22 cellular contexts compared by ENCODE assay signal in genomic region chr2:127614731-127615130, GRCh38. TPM values are rescaled to one million over a fixed set of nuclear protein-coding genes. Genes with fewer than 3 reads are reported as not detected.
DNase-seq lines count a peak whose midpoint lies in the region; ATAC-seq and TF ChIP-seq lines count a peak whose summit lies in the region.
"Had no signal": no experiment of that assay in that cellular context is flagged by ENCODE, and none has a peak within 500 bp of the region (broad histone marks: within the 10 kb centered on the region; RNA-seq: fewer than 3 reads in every experiment).

No MANE protein-coding gene starts in this region.

- TF ChIP-seq EP300 in sigmoid colon (IDR thresholded peaks at IDR 0.05): no peak

- no peak overlapping the region for H3K4me3 Mint-ChIP-seq in type B pancreatic cell
- no peak overlapping the region for H3K4me3 Mint-ChIP-seq in CD4-positive, alpha-beta memory T cell
- H3K4me3 Mint-ChIP-seq: WTC11 had no signal

- intact Hi-C loops in cardiac septum (cut with DNase I): no loop called here
- intact Hi-C loops in right cardiac atrium (cut with DNase I): no loop called here
- intact Hi-C loops in CD4-positive, alpha-beta memory T cell (cut with micrococcal nuclease): no loop called here
- intact Hi-C loops in sigmoid colon (cut with DNase I): no loop called here

- no peak overlapping the region for H3K27ac ChIP-seq in right cardiac atrium (ENCODE audit: low read length)
- peak overlapping the region; percentile 36 for H3K27ac ChIP-seq in SJCRH30
- H3K27ac ChIP-seq in CD4-positive, alpha-beta memory T cell (ENCODE audit: low read depth, low read length): no peak overlapping the region
- no peak overlapping the region for H3K27ac ChIP-seq in sigmoid colon
- H3K27ac ChIP-seq: esophagus squamous epithelium, left lung, pancreas, PC-9, uterus had no signal

- H3K9me3 Mint-ChIP-seq in type B pancreatic cell: peaks cover 4% of the 10 kb centered on the region
- H3K9me3 Mint-ChIP-seq in CD4-positive, alpha-beta memory T cell: peaks cover 6 to 22% (median 16%) of the 10 kb centered on the region in 8 donors

- WGBS in right cardiac atrium: 62% methylated on average over 3 of the region's 3 CpGs
- 87 to 93% methylated on average over 3 of the region's 3 CpGs for WGBS in sigmoid colon, 2 donors

- TF ChIP-seq POLR2A in sigmoid colon (IDR thresholded peaks at IDR 0.05): no peak

- no peaks in the 10 kb centered on the region for H3K36me3 ChIP-seq in SJCRH30
- H3K36me3 ChIP-seq in CD4-positive, alpha-beta memory T cell (ENCODE audit: insufficient read depth, low read length): no peaks in the 10 kb centered on the region
- H3K36me3 ChIP-seq in sigmoid colon: no peaks in the 10 kb centered on the region
- H3K36me3 ChIP-seq: esophagus squamous epithelium, left lung, pancreas, uterus had no signal

- H3K9me3 ChIP-seq in right cardiac atrium (ENCODE audit: control insufficient read depth, low read length): no peaks in the 10 kb centered on the region
- H3K9me3 ChIP-seq in SJCRH30 (replicated peaks): peaks cover 6% of the 10 kb centered on the region
- no peaks in the 10 kb centered on the region for H3K9me3 ChIP-seq in CD4-positive, alpha-beta memory T cell (ENCODE audit: control insufficient read depth in 1 of 2, low read length in 2 of 2)
- peaks cover 0 to 8% (median 3%) of the 10 kb centered on the region in 4 donors for H3K9me3 ChIP-seq in sigmoid colon
- H3K9me3 ChIP-seq: pancreas, uterus had no signal

- H3K27me3 Mint-ChIP-seq in type B pancreatic cell: peaks cover 12% of the 10 kb centered on the region
- H3K27me3 Mint-ChIP-seq in CD4-positive, alpha-beta memory T cell: peaks cover 12 to 14% of the 10 kb centered on the region in 2 donors

- POLR2A ChIA-PET in CD4-positive, alpha-beta memory T cell (lab: Charles Lee; ENCODE audit: partially characterized antibody): no interaction called here

- H3K4me1 ChIP-seq in right cardiac atrium (ENCODE audit: control insufficient read depth, insufficient read depth, low read length) (no peaks in the 10 kb centered on the region), SJCRH30 (peaks cover 15% of the 10 kb centered on the region), sigmoid colon (no peaks in the 10 kb centered on the region)
- no peaks in the 10 kb centered on the region for H3K4me1 ChIP-seq in CD4-positive, alpha-beta memory T cell (ENCODE audit: insufficient read depth, low read length)
- H3K4me1 ChIP-seq: esophagus squamous epithelium, left lung, pancreas, uterus had no signal

- no peaks in the 10 kb centered on the region for H3K36me3 Mint-ChIP-seq in type B pancreatic cell
- peaks cover 0 to 6% of the 10 kb centered on the region in 2 donors for H3K36me3 Mint-ChIP-seq in CD4-positive, alpha-beta memory T cell

- DNase-seq in cardiac septum (ENCODE audit: low spot score) (peak; percentile 72), right cardiac atrium (no peak), SJCRH30 (peak; percentile 32 to 41), hepatic stellate cell (ENCODE audit: low spot score) (peak; percentile 55), type B pancreatic cell (ENCODE audit: extremely low spot score, unreplicated experiment) (peak; percentile 53), sigmoid colon (no peak), NCI-H187 (lab: John Stamatoyannopoulos, UW) (no peak)
- DNase-seq in CD4-positive, alpha-beta memory T cell: no peak
- DNase-seq: ACHN; dermis blood vessel endothelial cell; DMS 273 treated with DMSO at 0.1 percent for 48 hours; esophagus squamous epithelium; Kasumi-1; NCI-H1930; NCI-H526 treated with DMSO at 0.1 percent for 48 hours; PC-9; stimulated activated naive CD8-positive, alpha-beta T cell treated with anti-CD3 and anti-CD28 coated beads, Interleukin-15, Interleukin-2, amounts not matched to agents 100 U/mL and 50 U/mL, for 24 hours had no signal

- no peaks in the 10 kb centered on the region for H3K27me3 ChIP-seq in right cardiac atrium (ENCODE audit: control insufficient read depth, insufficient read depth)
- no peaks in the 10 kb centered on the region for H3K27me3 ChIP-seq in SJCRH30
- H3K27me3 ChIP-seq in CD4-positive, alpha-beta memory T cell (ENCODE audit: insufficient read depth, low read length): no peaks in the 10 kb centered on the region
- H3K27me3 ChIP-seq in sigmoid colon: peaks cover 0 to 4% (median 0%) of the 10 kb centered on the region in 3 donors
- H3K27me3 ChIP-seq: left lung, pancreas, uterus had no signal

- H3K4me3 ChIP-seq in right cardiac atrium (ENCODE audit: low read length): no peak overlapping the region
- no peak overlapping the region for H3K4me3 ChIP-seq in SJCRH30
- H3K4me3 ChIP-seq in CD4-positive, alpha-beta memory T cell (ENCODE audit: low read length in 2 of 2): no peak overlapping the region
- H3K4me3 ChIP-seq in sigmoid colon: no peak overlapping the region
- H3K4me3 ChIP-seq: esophagus squamous epithelium, left lung, pancreas, PC-9, uterus had no signal

- no peak for ATAC-seq in right cardiac atrium
- ATAC-seq: left lung; pancreas; stimulated activated naive CD8-positive, alpha-beta T cell treated with anti-CD3 and anti-CD28 coated beads, Interleukin-15, Interleukin-2, amounts not matched to agents 100 U/mL and 50 U/mL, for 24 hours; WTC11 had no signal

- no peak overlapping the region for H3K27ac Mint-ChIP-seq in type B pancreatic cell
- H3K27ac Mint-ChIP-seq in CD4-positive, alpha-beta memory T cell: no peak overlapping the region
- H3K27ac Mint-ChIP-seq: WTC11 had no signal

- CTCF ChIA-PET in CD4-positive, alpha-beta memory T cell (lab: Charles Lee; ENCODE audit: partially characterized antibody): no interaction called here

- TF ChIP-seq CTCF in type B pancreatic cell (conservative IDR thresholded peaks at IDR 0.05) (no peak), sigmoid colon (IDR thresholded peaks at IDR 0.05) (no peak)

- H3K4me1 Mint-ChIP-seq in type B pancreatic cell (ENCODE audit: unreplicated experiment): no peaks in the 10 kb centered on the region
- H3K4me1 Mint-ChIP-seq in CD4-positive, alpha-beta memory T cell: no peaks in the 10 kb centered on the region
- H3K4me1 Mint-ChIP-seq: WTC11 had no signal

RNA-seq across cellular contexts. Expression of gene GPR17, which starts 31.2 kb away (rescaled TPM):
- total RNA-seq in cardiac septum (0.19 TPM), right cardiac atrium (under 1 TPM in 2 of 4 donors, not detected in 2; 0.31 to 0.40 TPM), type B pancreatic cell (ENCODE audit: low replicate concordance) (0.19 TPM in 1 of 2 replicates, not detected in the other), sigmoid colon (1 to 10 TPM in 1 of 4 donors, under 1 TPM in 2, not detected in 1; 0.36 to 1.4 (median 0.66) TPM)
- polyA plus RNA-seq in right cardiac atrium (4.0 TPM), sigmoid colon (under 1 TPM in 2 of 3 donors, not detected in 1; 0.48 to 0.60 TPM)
- total RNA-seq in SJCRH30 (2014; rRNA removed; shearing (Covaris generic)): 0.18 TPM in 1 of 2 replicates, not detected in the other
- not detected for total RNA-seq in CD4-positive, alpha-beta memory T cell
- not detected for polyA plus RNA-seq in CD4-positive, alpha-beta memory T cell
- total RNA-seq: activated CD8-positive, alpha-beta memory T cell treated with anti-CD3 and anti-CD28 coated beads for 36 hours; dermis blood vessel endothelial cell; esophagus squamous epithelium; pancreas; PC-9; WTC11 had no signal

Comparison
In these comparisons a context has a peak if more than half of its experiments do, and no peak if none do; other contexts are left out.
1. DNase-seq: peak in cardiac septum (single experiment), SJCRH30 (2 of 2), hepatic stellate cell (single experiment) and type B pancreatic cell (single experiment); none in right cardiac atrium (0 of 3), CD4-positive, alpha-beta memory T cell (0 of 5), sigmoid colon (single experiment) and NCI-H187 (0 of 2).